ENCODE assay signal across 15 cellular contexts in the genomic region with DNA sequence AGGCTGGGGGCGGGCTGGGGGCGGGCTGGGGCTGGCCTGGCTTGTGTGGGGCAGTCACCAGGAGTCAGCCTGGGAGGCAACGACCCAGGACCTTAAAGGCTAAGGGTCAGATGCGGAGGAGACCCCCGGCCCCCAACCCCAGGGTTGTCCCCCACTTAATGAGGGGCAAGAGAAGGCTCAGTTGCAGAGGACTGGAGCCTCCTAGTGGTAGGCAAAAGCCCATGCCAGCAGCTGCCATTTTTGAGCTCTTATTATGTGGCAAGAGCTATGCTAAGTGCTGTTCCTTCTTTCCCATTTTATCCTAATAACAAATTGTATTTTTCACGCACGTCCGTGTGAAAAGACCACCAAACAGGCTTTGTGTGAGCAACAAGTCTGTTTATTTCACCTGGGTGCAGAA. TPM values are rescaled to one million over a fixed set of nuclear protein-coding genes. Genes with fewer than 3 reads are reported as not detected.
A peak's percentile ranks its signal among the peaks of the same experiment; 100 is the strongest.
DNase-seq lines count a peak whose midpoint lies in the region; ATAC-seq, FAIRE-seq and TF ChIP-seq lines count a peak whose summit lies in the region.
"Had no signal": no experiment of that assay in that cellular context is flagged by ENCODE, and none has a peak within 500 bp of the region (broad histone marks: within the 10 kb centered on the region; RNA-seq: fewer than 3 reads in every experiment).

No MANE protein-coding gene starts in this region.

- peak; percentile 32; the same call in 1 of the 2 replicates for TF ChIP-seq CTCF in AG10803 (conservative IDR thresholded peaks at IDR 0.05; ENCODE audit: low read length)
- peak; percentile 42 for TF ChIP-seq CTCF in foreskin keratinocyte (conservative IDR thresholded peaks at IDR 0.05)
- no peak for TF ChIP-seq CTCF in sigmoid colon (IDR thresholded peaks at IDR 0.05)

- H3K4me1 ChIP-seq in foreskin keratinocyte (no peaks in the 10 kb centered on the region), sigmoid colon (peaks cover 0 to 17% (median 10%) of the 10 kb centered on the region in 4 donors)

- FAIRE-seq in GM12891 (lab: Jason Lieb, UNC), result no peak
- FAIRE-seq: colon had no signal

- no peak for ATAC-seq in foreskin keratinocyte
- no peak for ATAC-seq in HG03520 (IDR thresholded peaks at IDR 0.05; ENCODE audit: unreplicated experiment)
- no peak for ATAC-seq in activated T-cell treated with anti-CD3 and anti-CD28 coated beads, Interleukin-2, amount 50 U/mL, for 4 hours
- ATAC-seq: activated CD8-positive, alpha-beta T cell treated with anti-CD3 and anti-CD28 coated beads, Interleukin-2, amount 10 ng/mL, durations not matched to agents 7 days and 5 days; stimulated activated memory B cell treated with anti-CD40 and anti-IgM and Interleukin-4, amounts not matched to agents 10 μg/mL and 1 μg/mL and 100 μg/mL, for 72 hours had no signal

- no peak overlapping the region for H3K27ac ChIP-seq in foreskin keratinocyte
- H3K27ac ChIP-seq in sigmoid colon, result no peak overlapping the region
- H3K27ac ChIP-seq: ovary had no signal

- peaks cover 5 to 36% (median 11%) of the 10 kb centered on the region in 4 donors for H3K36me3 ChIP-seq in sigmoid colon
- H3K36me3 ChIP-seq: ovary had no signal

- H3K4me3 Mint-ChIP-seq in activated T-cell treated with anti-CD3 and anti-CD28 coated beads, Interleukin-2, amount 50 U/mL, for 4 hours, result no peak overlapping the region
- H3K4me3 Mint-ChIP-seq: activated CD8-positive, alpha-beta T cell treated with anti-CD3 and anti-CD28 coated beads, Interleukin-2, amount 10 ng/mL, durations not matched to agents 7 days and 5 days; activated naive CD4-positive, alpha-beta T cell treated with anti-CD3 and anti-CD28 coated beads, Interleukin-2, amount 10 ng/mL, durations not matched to agents 7 days and 5 days; stimulated activated memory B cell treated with anti-CD40 and anti-IgM and Interleukin-4, amounts not matched to agents 10 μg/mL and 1 μg/mL and 100 μg/mL, for 72 hours; T-helper 1 cell treated with Interleukin-12 subunit alpha and Interleukin-12 subunit beta and Interleukin-4 antibody, amounts not matched to agents 30 μg/mL and 1 μg/mL, for 36 hours had no signal

- no peak for TF ChIP-seq POLR2A in GM12891 (IDR thresholded peaks at IDR 0.05; ENCODE audit: low read depth, low read length)
- TF ChIP-seq POLR2A in sigmoid colon (IDR thresholded peaks at IDR 0.05), result no peak

- intact Hi-C loops in sigmoid colon (cut with DNase I), result no loop called here

- WGBS in sigmoid colon, 2 donors, result 87 to 92% methylated on average over 8 of the region's 8 CpGs

- no peaks in the 10 kb centered on the region for H3K36me3 Mint-ChIP-seq in activated T-cell treated with anti-CD3 and anti-CD28 coated beads, Interleukin-2, amount 50 U/mL, for 4 hours (ENCODE audit: insufficient read depth)
- H3K36me3 Mint-ChIP-seq: activated naive CD4-positive, alpha-beta T cell treated with anti-CD3 and anti-CD28 coated beads, Interleukin-2, amount 10 ng/mL, durations not matched to agents 7 days and 5 days; stimulated activated memory B cell treated with anti-CD40 and anti-IgM and Interleukin-4, amounts not matched to agents 10 μg/mL and 1 μg/mL and 100 μg/mL, for 72 hours had no signal

- TF ChIP-seq EP300 in sigmoid colon (IDR thresholded peaks at IDR 0.05), result no peak

- DNase-seq in AG10803 (ENCODE audit: low read depth) (no peak), GM12891 (ENCODE audit: insufficient read length, low spot score) (peak; percentile 46), OCI-M1 (lab: John Stamatoyannopoulos, UW) (peak; percentile 22), foreskin keratinocyte (no peak), globus pallidus (ENCODE audit: low spot score) (no peak), sigmoid colon (no peak)
- DNase-seq in activated T-cell treated with anti-CD3 and anti-CD28 coated beads, Interleukin-2, amount 50 U/mL, for 4 hours, result no peak
- DNase-seq: activated CD8-positive, alpha-beta T cell treated with anti-CD3 and anti-CD28 coated beads, Interleukin-2, amount 10 ng/mL, durations not matched to agents 7 days and 5 days; activated naive CD4-positive, alpha-beta T cell treated with anti-CD3 and anti-CD28 coated beads, Interleukin-2, amount 10 ng/mL, durations not matched to agents 7 days and 5 days; NCI-H146; ovary had no signal

- no peaks in the 10 kb centered on the region for H3K9me3 Mint-ChIP-seq in activated T-cell treated with anti-CD3 and anti-CD28 coated beads, Interleukin-2, amount 50 U/mL, for 4 hours
- H3K9me3 Mint-ChIP-seq: activated naive CD4-positive, alpha-beta T cell treated with anti-CD3 and anti-CD28 coated beads, Interleukin-2, amount 10 ng/mL, durations not matched to agents 7 days and 5 days; stimulated activated memory B cell treated with anti-CD40 and anti-IgM and Interleukin-4, amounts not matched to agents 10 μg/mL and 1 μg/mL and 100 μg/mL, for 72 hours; T-helper 1 cell treated with Interleukin-12 subunit alpha and Interleukin-12 subunit beta and Interleukin-4 antibody, amounts not matched to agents 30 μg/mL and 1 μg/mL, for 36 hours had no signal

- no peak overlapping the region for H3K4me3 ChIP-seq in AG10803 (ENCODE audit: low read length)
- no peak overlapping the region for H3K4me3 ChIP-seq in sigmoid colon
- H3K4me3 ChIP-seq: ovary had no signal

- no peaks in the 10 kb centered on the region for H3K4me1 Mint-ChIP-seq in activated T-cell treated with anti-CD3 and anti-CD28 coated beads, Interleukin-2, amount 50 U/mL, for 4 hours (ENCODE audit: low read depth)
- H3K4me1 Mint-ChIP-seq: activated naive CD4-positive, alpha-beta T cell treated with anti-CD3 and anti-CD28 coated beads, Interleukin-2, amount 10 ng/mL, durations not matched to agents 7 days and 5 days; stimulated activated memory B cell treated with anti-CD40 and anti-IgM and Interleukin-4, amounts not matched to agents 10 μg/mL and 1 μg/mL and 100 μg/mL, for 72 hours had no signal

- H3K27me3 Mint-ChIP-seq in activated T-cell treated with anti-CD3 and anti-CD28 coated beads, Interleukin-2, amount 50 U/mL, for 4 hours (ENCODE audit: low read depth), result no peaks in the 10 kb centered on the region

- H3K9me3 ChIP-seq in sigmoid colon, result no peaks in the 10 kb centered on the region
- H3K9me3 ChIP-seq: ovary had no signal

- H3K27me3 ChIP-seq in foreskin keratinocyte (no peaks in the 10 kb centered on the region), sigmoid colon (no peaks in the 10 kb centered on the region)
- H3K27me3 ChIP-seq: ovary had no signal

TF ChIP-seq in GM12891, 5 proteins besides CTCF, POLR2A, EP300 and RAD21:
- no peak for TF ChIP-seq POU2F2 (IDR thresholded peaks at IDR 0.05; ENCODE audit: low read depth, low read length)
- TF ChIP-seq TAF1 (IDR thresholded peaks at IDR 0.05; ENCODE audit: low read depth, low read length), result no peak
- TF ChIP-seq SPI1 (IDR thresholded peaks at IDR 0.05; ENCODE audit: low read depth, low read length), result no peak
- no peak for TF ChIP-seq PAX5 (IDR thresholded peaks at IDR 0.05; ENCODE audit: insufficient read depth, low read length, severe bottlenecking)
- TF ChIP-seq POLR2AphosphoS5 (IDR thresholded peaks at IDR 0.05; ENCODE audit: low read depth, low read length), result no peak

RNA-seq across cellular contexts. Expression of a gene that starts 8.0 kb away (rescaled TPM):
- polyA plus RNA-seq in GM12891 (2012; ENCODE audit: low read depth, missing spikeins), result 0.35 TPM
- total RNA-seq in foreskin keratinocyte (1.6 and 1.7 TPM in 2 replicates), sigmoid colon (10 to 100 TPM in 2 of 4 donors, 1 to 10 TPM in 2; 6.3 to 14.8 (median 10.5) TPM)
- polyA plus RNA-seq in foreskin keratinocyte (0.90 and 1.3 TPM in 2 replicates), sigmoid colon (1 to 10 TPM; 1.2 to 2.0 (median 1.8) TPM)
- total RNA-seq in activated T-cell treated with anti-CD3 and anti-CD28 coated beads, Interleukin-2, amount 50 U/mL, for 4 hours, result under 1 TPM; 0.10 to 0.16 (median 0.11) TPM

Comparison
In these comparisons a context has a peak if more than half of its experiments do, and no peak if none do; other contexts are left out.
1. DNase-seq: peak in GM12891 (single experiment) and OCI-M1 (single experiment); none in AG10803 (single experiment), foreskin keratinocyte (0 of 2), activated T-cell treated with anti-CD3 and anti-CD28 coated beads, Interleukin-2, amount 50 U/mL, for 4 hours (single experiment), globus pallidus (single experiment) and sigmoid colon (single experiment).
2. CTCF ChIP-seq: peak in AG10803 (single experiment) and foreskin keratinocyte (single experiment); none in sigmoid colon (0 of 4).